28 cellular contexts compared by ENCODE assay signal in genomic region chr1:68448365-68448764, GRCh38. TPM values are rescaled to one million over a fixed set of nuclear protein-coding genes. Genes with fewer than 3 reads are reported as not detected.
DNase-seq lines count a peak whose midpoint lies in the region; ATAC-seq and TF ChIP-seq lines count a peak whose summit lies in the region.
"Had no signal": no experiment of that assay in that cellular context is flagged by ENCODE, and none has a peak within 500 bp of the region (broad histone marks: within the 10 kb centered on the region; RNA-seq: fewer than 3 reads in every experiment).

No MANE protein-coding gene starts in this region.

- no peak overlapping the region for H2BK120ac ChIP-seq in H9 (ENCODE audit: low read depth, low read length, poor library complexity, severe bottlenecking)

- no peak overlapping the region for H4K5ac ChIP-seq in H9 (ENCODE audit: insufficient read length, low read depth, low read length)

- no peak overlapping the region for H3K23ac ChIP-seq in H9 (ENCODE audit: insufficient read length, low read depth, low read length)

- no peak overlapping the region for H2BK5ac ChIP-seq in H9 (ENCODE audit: insufficient read length, low read length)

- H4K20me1 ChIP-seq in H9 (ENCODE audit: control insufficient read depth, insufficient read depth, insufficient read length): no peaks in the 10 kb centered on the region

- H3K4me3 Mint-ChIP-seq in H9 (no peak overlapping the region), brain (peak overlapping the region in 3 of 5 experiments; percentile 53 to 81 (median 69))
- H3K4me3 Mint-ChIP-seq: T-cell had no signal

- H3K4ac ChIP-seq in H9 (ENCODE audit: low read depth, low read length): no peak overlapping the region

- H3K56ac ChIP-seq in H9 (ENCODE audit: insufficient read length, low read depth, low read length): no peak overlapping the region

- H2BK15ac ChIP-seq in H9 (ENCODE audit: low read depth, low read length): no peak overlapping the region

- intact Hi-C loops in A673 (cut with micrococcal nuclease; ENCODE audit: unreplicated experiment): loop anchor here (10.0 kb wide), 1 partner anchor 594 kb away; no protein-coding TSS in a partner anchor

- H3K36me3 ChIP-seq in A673 (ENCODE audit: insufficient read depth, low read length, poor library complexity, severe bottlenecking): no peaks in the 10 kb centered on the region
- H3K36me3 ChIP-seq: MG63 had no signal

- no peaks in the 10 kb centered on the region for H3K79me2 ChIP-seq in H9 (ENCODE audit: insufficient read depth, low read length)

- peak; percentile 10 for DNase-seq in A673 (ENCODE audit: low spot score)
- peak; percentile 45 for DNase-seq in H9
- DNase-seq in iPS-NIHi11 (ENCODE audit: low spot score): peak; percentile 68
- DNase-seq in NCI-H187 treated with DMSO at 0.1 percent for 48 hours (lab: John Stamatoyannopoulos, UW): no peak
- DNase-seq in activated CD4-positive, CD25-positive, alpha-beta regulatory T cell (lab: John Stamatoyannopoulos, UW): no peak
- DNase-seq in NCI-H82 (lab: John Stamatoyannopoulos, UW): no peak
- DNase-seq: DMS153; DND-41; HCEC 1CT; KBM-7; MG63; NCI-H1105 treated with DMSO at 0.1 percent for 48 hours; NCI-H146; NCI-H2029; NCI-H446; NCI-H524 treated with DMSO at 0.1 percent for 48 hours; NCI-H774; NK-92 treated with Interleukin-12 subunit alpha and Interleukin-12 subunit beta, amount 100 ng/mL, for 24 hours; SHP77; T-cell had no signal

- H3K27me3 ChIP-seq in A673 (replicated peaks; ENCODE audit: insufficient read depth, low read depth, low read length, poor library complexity) (no peaks in the 10 kb centered on the region), H9 (ENCODE audit: insufficient read depth, low read length) (no peaks in the 10 kb centered on the region)
- H3K27me3 ChIP-seq: MG63 had no signal

- H3K4me1 Mint-ChIP-seq in H9 (peaks cover 12 to 23% of the 10 kb centered on the region in 2 experiments), brain (peaks cover 33% of the 10 kb centered on the region)
- H3K4me1 Mint-ChIP-seq: T-cell had no signal

- no peaks in the 10 kb centered on the region for H3K79me1 ChIP-seq in H9 (ENCODE audit: insufficient read depth, low read depth, low read length, poor library complexity, severe bottlenecking)

- no peaks in the 10 kb centered on the region for H3K23me2 ChIP-seq in H9 (ENCODE audit: insufficient read length, low read depth, low read length, poor library complexity, severe bottlenecking)

- no peaks in the 10 kb centered on the region for H3K9me3 ChIP-seq in A673 (ENCODE audit: low read depth, low read length, poor library complexity, severe bottlenecking)
- no peaks in the 10 kb centered on the region for H3K9me3 ChIP-seq in H9 (ENCODE audit: control insufficient read depth, low read depth, low read length)
- H3K9me3 ChIP-seq: MG63 had no signal

- no peak overlapping the region for H3T11ph ChIP-seq in H9 (ENCODE audit: low read length)

- H3K27ac ChIP-seq in A673 (ENCODE audit: low read depth, low read length, poor library complexity, severe bottlenecking) (no peak overlapping the region), H9 (ENCODE audit: insufficient read length, low read depth, low read length) (no peak overlapping the region)
- H3K27ac ChIP-seq: 22Rv1, RWPE1 had no signal

- no peak overlapping the region for H3K4me2 ChIP-seq in H9 (ENCODE audit: insufficient read depth, insufficient read length, low read length)

- H2BK12ac ChIP-seq in H9 (ENCODE audit: insufficient read length, low read depth, low read length): no peak overlapping the region

- H3K27ac Mint-ChIP-seq in H9: no peak overlapping the region
- peak overlapping the region in 2 of 5 experiments; percentile 22 to 65 for H3K27ac Mint-ChIP-seq in brain
- H3K27ac Mint-ChIP-seq: T-cell had no signal

- POLR2A ChIA-PET in A673 (lab: Charles Lee; ENCODE audit: low non-redundant PET): no interaction called here

- H3K36me3 Mint-ChIP-seq in H9 (ENCODE audit: insufficient read depth in 1 of 3, low read depth in 3 of 3): no peaks in the 10 kb centered on the region
- peaks cover 3% of the 10 kb centered on the region for H3K36me3 Mint-ChIP-seq in brain
- H3K36me3 Mint-ChIP-seq: T-cell had no signal

- H2AFZ ChIP-seq in H9 (ENCODE audit: low read length): peak overlapping the region; percentile 63

- H3K9me3 Mint-ChIP-seq in H9 (no peaks in the 10 kb centered on the region), brain (no peaks in the 10 kb centered on the region)
- H3K9me3 Mint-ChIP-seq: T-cell had no signal

- H3K9ac ChIP-seq in H9 (ENCODE audit: extremely low read depth, insufficient read length, low read length): no peak overlapping the region

- H3K4me1 ChIP-seq in A673 (ENCODE audit: insufficient read depth, low read length, poor library complexity, severe bottlenecking) (peaks cover 8% of the 10 kb centered on the region), H9 (ENCODE audit: insufficient read depth, low read length) (peaks cover 2% of the 10 kb centered on the region; the same call in 1 of the 2 replicates)

- no peak overlapping the region for H2BK20ac ChIP-seq in H9 (ENCODE audit: low read depth, low read length, poor library complexity, severe bottlenecking)

- CTCF ChIA-PET in A673 (lab: Charles Lee): no interaction called here

- no peak overlapping the region for H3K14ac ChIP-seq in H9 (ENCODE audit: insufficient read depth, low read length)

- H3K18ac ChIP-seq in H9 (ENCODE audit: insufficient read length, low read depth, low read length): no peak overlapping the region

- H3K27me3 Mint-ChIP-seq in H9 (ENCODE audit: low read depth): peaks cover 3% of the 10 kb centered on the region
- H3K27me3 Mint-ChIP-seq in brain: no peaks in the 10 kb centered on the region

- ATAC-seq in GM19397 (IDR thresholded peaks at IDR 0.05; ENCODE audit: unreplicated experiment): no peak
- ATAC-seq: T-cell had no signal

- TF ChIP-seq CTCF in A673 (conservative IDR thresholded peaks at IDR 0.05; ENCODE audit: low read depth, low read length): 0 out of 2 replicates have a peak, but pooled peaks have one; percentile 12
- peak; percentile 59 for TF ChIP-seq CTCF in H9 (conservative IDR thresholded peaks at IDR 0.05)
- TF ChIP-seq CTCF in brain (conservative IDR thresholded peaks at IDR 0.05): no peak

- no CpG with 5 or more reads among the region's 7 CpGs for WGBS in H9 (ENCODE audit: extremely low coverage, insufficient read length, low lambda C conversion rate)

- no TSS peak for BruUV-seq in A673 (replicated peaks; lab: Mats Ljungman, UMichigan)

- H4K8ac ChIP-seq in H9 (replicated peaks; ENCODE audit: insufficient read length, low read depth, low read length): no peak overlapping the region

- no peak overlapping the region for H3K4me3 ChIP-seq in A673 (ENCODE audit: low read depth, low read length, poor library complexity, severe bottlenecking)
- H3K4me3 ChIP-seq: MG63 had no signal

- no peak overlapping the region for H4K91ac ChIP-seq in H9 (ENCODE audit: insufficient read length, low read depth, low read length)

- no peak overlapping the region for H2AK5ac ChIP-seq in H9 (ENCODE audit: insufficient read length, low read length)

RNA-seq across cellular contexts. Expression of gene RPE65, which starts 1.4 kb away (rescaled TPM):
- total RNA-seq in A673 (2021): not detected in 2 replicates
- total RNA-seq in H9 (2021): not detected in 2 replicates
- polyA plus RNA-seq in brain (ENCODE audit: insufficient read depth, low read depth, low replicate concordance): 0.15 TPM
- total RNA-seq: G401, LHCN-M2, SK-MEL-5, T-cell had no signal
- polyA plus RNA-seq: BJ had no signal

RNA-seq across cellular contexts. Expression of gene DEPDC1, which starts 48.5 kb away (rescaled TPM):
- total RNA-seq in A673 (2021) (70.3 and 71.5 TPM in 2 replicates), H9 (2021) (23.1 and 26.1 TPM in 2 replicates)
- polyA plus RNA-seq in brain (ENCODE audit: insufficient read depth, low read depth, low replicate concordance): 2.3 TPM

Comparison
In these comparisons a context has a peak if more than half of its experiments do, and no peak if none do; other contexts are left out.
1. DNase-seq: peak in A673 (single experiment), H9 (single experiment) and iPS-NIHi11 (single experiment); none in NCI-H187 treated with DMSO at 0.1 percent for 48 hours (single experiment), activated CD4-positive, CD25-positive, alpha-beta regulatory T cell (0 of 4) and NCI-H82 (single experiment).
2. CTCF ChIP-seq: peak in A673 (single experiment) and H9 (single experiment); none in brain (0 of 2).
3. H3K4me3 Mint-ChIP-seq: peak in brain (3 of 5); none in H9 (0 of 2).